In the genomic region with DNA sequence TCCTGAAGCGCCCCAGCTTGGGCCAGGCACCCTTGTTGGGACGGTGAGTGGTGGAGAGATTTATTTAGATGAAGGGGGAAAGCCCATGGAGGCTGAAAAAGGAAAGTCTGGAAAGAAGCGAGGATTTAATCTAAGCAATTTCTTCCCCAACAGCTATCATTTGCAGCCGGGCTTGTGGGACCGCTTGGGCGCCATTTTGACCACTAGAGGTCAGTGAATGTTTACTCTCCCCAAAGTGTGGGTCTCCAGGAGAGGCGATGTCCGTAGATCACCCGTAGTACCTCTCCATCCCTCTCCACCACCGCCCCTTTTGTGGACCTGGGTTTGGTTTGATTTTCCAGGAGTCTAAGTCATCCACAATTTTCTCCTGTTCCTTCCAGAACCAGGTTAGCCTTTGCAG, we compare ENCODE assay signal across 9 cellular contexts.
DNase-seq lines count a peak whose midpoint lies in the region; ATAC-seq and TF ChIP-seq lines count a peak whose summit lies in the region.
"Had no signal": no experiment of that assay in that cellular context is flagged by ENCODE, and none has a peak within 500 bp of the region (broad histone marks: within the 10 kb centered on the region; RNA-seq: fewer than 3 reads in every experiment).

No MANE protein-coding gene starts in this region.

- H3K27ac ChIP-seq in MM.1S (ENCODE audit: low read length) = no peak overlapping the region

- H3K9me2 ChIP-seq in MM.1S (replicated peaks; ENCODE audit: insufficient read depth, low read length) = no peaks in the 10 kb centered on the region

- no peaks in the 10 kb centered on the region for H3K9me3 Mint-ChIP-seq in activated naive CD4-positive, alpha-beta T cell treated with anti-CD3 and anti-CD28 coated beads for 36 hours
- H3K9me3 Mint-ChIP-seq in endothelial cell (ENCODE audit: unreplicated experiment) (no peaks in the 10 kb centered on the region), mesothelial cell of epicardium (no peaks in the 10 kb centered on the region)
- H3K9me3 Mint-ChIP-seq: CD8-positive, alpha-beta T cell had no signal

- H3K9ac ChIP-seq in MM.1S (ENCODE audit: low read length) = no peak overlapping the region

- peak; percentile 82 for TF ChIP-seq CTCF in MM.1S (IDR thresholded peaks at IDR 0.05; ENCODE audit: low read length)
- no peak for TF ChIP-seq CTCF in endothelial cell (IDR thresholded peaks at IDR 0.05; ENCODE audit: unreplicated experiment)
- TF ChIP-seq CTCF in mesothelial cell of epicardium (IDR thresholded peaks at IDR 0.05; ENCODE audit: unreplicated experiment) = no peak

- CTCF ChIA-PET in activated naive CD4-positive, alpha-beta T cell treated with anti-CD3 and anti-CD28 coated beads for 36 hours (lab: Charles Lee) = interaction anchor here (0.8 to 6.0 kb wide), 15 partner anchors 9 to 313 kb away, joined by 3 to 100 read pairs (median 6); no protein-coding TSS in a partner anchor

- H3F3A ChIP-seq in MM.1S (ENCODE audit: insufficient read depth, low read length) = no peaks in the 10 kb centered on the region

- H2AFZ ChIP-seq in MM.1S (ENCODE audit: low read length) = peak overlapping the region; percentile 52

- no peaks in the 10 kb centered on the region for H3K27me3 Mint-ChIP-seq in activated naive CD4-positive, alpha-beta T cell treated with anti-CD3 and anti-CD28 coated beads for 36 hours (ENCODE audit: low read depth)
- H3K27me3 Mint-ChIP-seq in endothelial cell (ENCODE audit: unreplicated experiment) (no peaks in the 10 kb centered on the region), mesothelial cell of epicardium (ENCODE audit: low read depth) (no peaks in the 10 kb centered on the region)

- H3K27me3 ChIP-seq in MM.1S (replicated peaks; ENCODE audit: insufficient read depth, low read length) = no peaks in the 10 kb centered on the region

- H3K79me2 ChIP-seq in MM.1S (ENCODE audit: low read length) = no peaks in the 10 kb centered on the region

- no peaks in the 10 kb centered on the region for H3K36me3 ChIP-seq in MM.1S (replicated peaks; ENCODE audit: insufficient read depth, low read length)

- peaks cover 20% of the 10 kb centered on the region for H3K4me1 Mint-ChIP-seq in activated naive CD4-positive, alpha-beta T cell treated with anti-CD3 and anti-CD28 coated beads for 36 hours (ENCODE audit: low read depth)
- H3K4me1 Mint-ChIP-seq in endothelial cell (ENCODE audit: unreplicated experiment) (peaks cover 7% of the 10 kb centered on the region), mesothelial cell of epicardium (peaks cover 78% of the 10 kb centered on the region)

- peak overlapping the region; percentile 32; the same call in 1 of the 2 replicates for H3K4me2 ChIP-seq in MM.1S (ENCODE audit: low read depth, low read length)

- no peaks in the 10 kb centered on the region for H3K9me3 ChIP-seq in MM.1S (replicated peaks; ENCODE audit: insufficient read depth, low read length)

- no peaks in the 10 kb centered on the region for H3K36me3 Mint-ChIP-seq in activated naive CD4-positive, alpha-beta T cell treated with anti-CD3 and anti-CD28 coated beads for 36 hours (ENCODE audit: low read depth)
- no peaks in the 10 kb centered on the region for H3K36me3 Mint-ChIP-seq in endothelial cell (ENCODE audit: low read depth, unreplicated experiment)
- no peaks in the 10 kb centered on the region for H3K36me3 Mint-ChIP-seq in mesothelial cell of epicardium
- H3K36me3 Mint-ChIP-seq: CD8-positive, alpha-beta T cell had no signal

- ATAC-seq in sciatic nerve (peak; percentile 38), GM21786 (IDR thresholded peaks at IDR 0.05; ENCODE audit: unreplicated experiment) (no peak)
- ATAC-seq: CD8-positive, alpha-beta T cell had no signal

- DNase-seq in activated naive CD4-positive, alpha-beta T cell treated with anti-CD3 and anti-CD28 coated beads for 36 hours = peak; percentile 48
- DNase-seq in activated naive CD4-positive, alpha-beta T cell (lab: John Stamatoyannopoulos, UW) = no peak
- peak; percentile 58 for DNase-seq in MM.1S
- peak; percentile 45 for DNase-seq in endothelial cell (ENCODE audit: low spot score)
- DNase-seq in sciatic nerve (ENCODE audit: low spot score) = no peak
- no peak for DNase-seq in SIG-M5 treated with dmso at 0.1 percent for 504 hours (lab: John Stamatoyannopoulos, UW; ENCODE audit: unreplicated experiment)
- DNase-seq in mesothelial cell of epicardium (ENCODE audit: low spot score in 2 of 2, unreplicated experiment in 2 of 2) = no peak
- DNase-seq: CD8-positive, alpha-beta T cell had no signal

- H3K27ac Mint-ChIP-seq in activated naive CD4-positive, alpha-beta T cell treated with anti-CD3 and anti-CD28 coated beads for 36 hours = no peak overlapping the region
- no peak overlapping the region for H3K27ac Mint-ChIP-seq in endothelial cell (ENCODE audit: unreplicated experiment)
- no peak overlapping the region for H3K27ac Mint-ChIP-seq in mesothelial cell of epicardium
- H3K27ac Mint-ChIP-seq: CD8-positive, alpha-beta T cell had no signal

- no peak overlapping the region for H3K4me3 ChIP-seq in MM.1S (ENCODE audit: low read length)

- no peaks in the 10 kb centered on the region for H3K4me1 ChIP-seq in MM.1S (ENCODE audit: low read length)

- intact Hi-C loops in activated naive CD4-positive, alpha-beta T cell treated with anti-CD3 and anti-CD28 coated beads for 36 hours (cut with micrococcal nuclease) = no loop called here
- intact Hi-C loops in sciatic nerve (cut with DNase I) = no loop called here

- no peak overlapping the region for H3K4me3 Mint-ChIP-seq in activated naive CD4-positive, alpha-beta T cell treated with anti-CD3 and anti-CD28 coated beads for 36 hours
- H3K4me3 Mint-ChIP-seq in endothelial cell (ENCODE audit: unreplicated experiment) (no peak overlapping the region), mesothelial cell of epicardium (no peak overlapping the region)
- H3K4me3 Mint-ChIP-seq: CD8-positive, alpha-beta T cell had no signal

- H4K20me1 ChIP-seq in MM.1S (ENCODE audit: insufficient read depth, low read length) = no peaks in the 10 kb centered on the region

Comparison
In these comparisons a context has a peak if more than half of its experiments do, and no peak if none do; other contexts are left out.
1. DNase-seq: peak in activated naive CD4-positive, alpha-beta T cell treated with anti-CD3 and anti-CD28 coated beads for 36 hours (single experiment), MM.1S (single experiment) and endothelial cell (single experiment); none in activated naive CD4-positive, alpha-beta T cell (0 of 4), sciatic nerve (single experiment), SIG-M5 treated with dmso at 0.1 percent for 504 hours (single experiment) and mesothelial cell of epicardium (0 of 2).